Comparison of ENCODE assay signal across 34 cellular contexts in genomic region chr1:109475261-109475660, GRCh38. TPM values are rescaled to one million over a fixed set of nuclear protein-coding genes. Genes with fewer than 3 reads are reported as not detected.
"Had no signal": no experiment of that assay in that cellular context is flagged by ENCODE, and none has a peak within 500 bp of the region (broad histone marks: within the 10 kb centered on the region; RNA-seq: fewer than 3 reads in every experiment).

No MANE protein-coding gene starts in this region.

- H3K27ac Mint-ChIP-seq: activated CD4-positive, alpha-beta T cell treated with anti-CD3 and anti-CD28 coated beads for 36 hours; activated CD4-positive, alpha-beta T cell treated with anti-CD3 and anti-CD28 coated beads, Interleukin-2, amount 10 ng/mL, durations not matched to agents 7 days and 5 days; activated naive CD4-positive, alpha-beta T cell treated with anti-CD3 and anti-CD28 coated beads for 36 hours; activated naive CD4-positive, alpha-beta T cell treated with anti-CD3 and anti-CD28 coated beads, Interleukin-2, amount 50 U/mL, for 72 hours; activated T-helper 1 cell treated with anti-CD3 and anti-CD28 coated beads, Interleukin-12 subunit alpha, Interleukin-12 subunit beta, Interleukin-2, Interleukin-4 antibody, amounts not matched to agents 30 ng/mL and 10 ng/mL and 1 ng/mL, durations not matched to agents 14 hours and 24 hours and 36 hours; T-helper 1 cell treated with Interleukin-12 subunit alpha and Interleukin-12 subunit beta and Interleukin-4 antibody, amounts not matched to agents 30 μg/mL and 1 μg/mL, for 36 hours; T-helper 2 cell treated with Interferon-gamma antibody and Interleukin-4, amounts not matched to agents 5 μg/mL and 100 μg/mL, for 36 hours had no signal

- H3K9me3 Mint-ChIP-seq: activated CD4-positive, alpha-beta T cell treated with anti-CD3 and anti-CD28 coated beads, Interleukin-2, amount 10 ng/mL, durations not matched to agents 7 days and 5 days; activated naive CD4-positive, alpha-beta T cell treated with anti-CD3 and anti-CD28 coated beads for 36 hours; activated naive CD4-positive, alpha-beta T cell treated with anti-CD3 and anti-CD28 coated beads, Interleukin-2, amount 50 U/mL, for 72 hours; activated T-cell treated with anti-CD3 and anti-CD28 coated beads, Interleukin-2, amount 50 U/mL, for 4 hours; activated T-helper 1 cell treated with anti-CD3 and anti-CD28 coated beads, Interleukin-12 subunit alpha, Interleukin-12 subunit beta, Interleukin-2, Interleukin-4 antibody, amounts not matched to agents 30 ng/mL and 10 ng/mL and 1 ng/mL, durations not matched to agents 14 hours and 24 hours and 36 hours; T-helper 1 cell treated with Interleukin-12 subunit alpha and Interleukin-12 subunit beta and Interleukin-4 antibody, amounts not matched to agents 30 μg/mL and 1 μg/mL, for 36 hours; T-helper 2 cell treated with Interferon-gamma antibody and Interleukin-4, amounts not matched to agents 5 μg/mL and 100 μg/mL, for 36 hours had no signal

- H3K27ac ChIP-seq: adrenal gland, body of pancreas, breast epithelium, KMS-11, Peyer's patch, SJSA1 had no signal

- H3K27me3 ChIP-seq: adrenal gland, body of pancreas had no signal

- H3K4me1 Mint-ChIP-seq: activated CD4-positive, alpha-beta T cell treated with anti-CD3 and anti-CD28 coated beads for 36 hours had no signal

- H3K36me3 Mint-ChIP-seq: activated naive CD4-positive, alpha-beta T cell treated with anti-CD3 and anti-CD28 coated beads, Interleukin-2, amount 50 U/mL, for 72 hours had no signal

- H3K9ac ChIP-seq: KMS-11, SK-N-SH had no signal

- DNase-seq: activated CD4-positive, alpha-beta T cell treated with anti-CD3 and anti-CD28 coated beads for 36 hours; activated CD4-positive, alpha-beta T cell treated with anti-CD3 and anti-CD28 coated beads, Interleukin-2, amount 10 ng/mL, durations not matched to agents 7 days and 5 days; activated CD4-positive, alpha-beta T cell treated with anti-CD3 and anti-CD28 coated beads, Interleukin-2, amount 50 U/mL, for 48 hours; activated gamma-delta T cell treated with Interleukin-2 at 50 U/mL for 16 hours; activated naive CD4-positive, alpha-beta T cell treated with anti-CD3 and anti-CD28 coated beads for 36 hours; activated T-cell treated with anti-CD3 and anti-CD28 coated beads for 4 hours; activated T-cell treated with anti-CD3 and anti-CD28 coated beads, Interleukin-2, amount 50 U/mL, for 4 hours; adrenal gland; body of pancreas; MM.1S; MV-4-11; NCI-H1092; NCI-H1436 treated with DMSO at 0.1 percent for 48 hours; NCI-H1694 treated with DMSO at 0.1 percent for 48 hours; NCI-H2029; NCI-H510A; NCI-H526; NCI-H748 treated with DMSO at 0.1 percent for 48 hours; NK-92 treated with Interleukin-12 subunit alpha and Interleukin-12 subunit beta, amount 100 ng/mL, for 24 hours; PC-3; Peyer's patch; RPMI8226; SHP77 treated with DMSO at 0.1 percent for 48 hours; SK-N-SH had no signal

- FAIRE-seq: astrocyte, TTC549 had no signal

- ATAC-seq: activated CD4-positive, alpha-beta T cell treated with anti-CD3 and anti-CD28 coated beads for 36 hours; activated CD4-positive, CD25-positive, alpha-beta regulatory T cell treated with anti-CD3 and anti-CD28 coated beads, Interleukin-2, amount 50 U/mL, for 24 hours; activated naive CD4-positive, alpha-beta T cell treated with anti-CD3 and anti-CD28 coated beads, Interleukin-2, amount 50 U/mL, for 72 hours; activated T-cell treated with anti-CD3 and anti-CD28 coated beads, Interleukin-2, amount 50 U/mL, for 4 hours; body of pancreas; PC-3 had no signal

- H3K9me3 ChIP-seq: adrenal gland, body of pancreas, breast epithelium, Peyer's patch, SJSA1, SK-N-SH had no signal

- H3K4me3 ChIP-seq: adrenal gland, body of pancreas, breast epithelium, Peyer's patch, SJSA1 had no signal

- H3K4me2 ChIP-seq: KMS-11, SK-N-SH had no signal

- H3K4me1 ChIP-seq: adrenal gland, body of pancreas, breast epithelium, Peyer's patch, SJSA1 had no signal

- H3K4me3 Mint-ChIP-seq: activated CD4-positive, alpha-beta T cell treated with anti-CD3 and anti-CD28 coated beads for 36 hours; activated CD4-positive, alpha-beta T cell treated with anti-CD3 and anti-CD28 coated beads, Interleukin-2, amount 10 ng/mL, durations not matched to agents 7 days and 5 days; activated naive CD4-positive, alpha-beta T cell treated with anti-CD3 and anti-CD28 coated beads for 36 hours; activated T-cell treated with anti-CD3 and anti-CD28 coated beads, Interleukin-2, amount 50 U/mL, for 4 hours; activated T-helper 1 cell treated with anti-CD3 and anti-CD28 coated beads, Interleukin-12 subunit alpha, Interleukin-12 subunit beta, Interleukin-2, Interleukin-4 antibody, amounts not matched to agents 30 ng/mL and 10 ng/mL and 1 ng/mL, durations not matched to agents 14 hours and 24 hours and 36 hours; T-helper 1 cell treated with Interleukin-12 subunit alpha and Interleukin-12 subunit beta and Interleukin-4 antibody, amounts not matched to agents 30 μg/mL and 1 μg/mL, for 36 hours; T-helper 2 cell treated with Interferon-gamma antibody and Interleukin-4, amounts not matched to agents 5 μg/mL and 100 μg/mL, for 36 hours had no signal

- H3K36me3 ChIP-seq: breast epithelium, Peyer's patch, SJSA1 had no signal

RNA-seq across cellular contexts. Expression of gene SYPL2, which starts 8.9 kb away (rescaled TPM):
- total RNA-seq: activated CD4-positive, alpha-beta T cell treated with anti-CD3 and anti-CD28 coated beads, Interleukin-2, amount 10 ng/mL, durations not matched to agents 7 days and 5 days; activated T-helper 1 cell treated with anti-CD3 and anti-CD28 coated beads, Interleukin-12 subunit alpha, Interleukin-12 subunit beta, Interleukin-2, Interleukin-4 antibody, amounts not matched to agents 30 ng/mL and 10 ng/mL and 1 ng/mL, durations not matched to agents 14 hours and 24 hours and 36 hours; PC-3 had no signal
